28 cellular contexts compared by ENCODE assay signal in the genomic region with DNA sequence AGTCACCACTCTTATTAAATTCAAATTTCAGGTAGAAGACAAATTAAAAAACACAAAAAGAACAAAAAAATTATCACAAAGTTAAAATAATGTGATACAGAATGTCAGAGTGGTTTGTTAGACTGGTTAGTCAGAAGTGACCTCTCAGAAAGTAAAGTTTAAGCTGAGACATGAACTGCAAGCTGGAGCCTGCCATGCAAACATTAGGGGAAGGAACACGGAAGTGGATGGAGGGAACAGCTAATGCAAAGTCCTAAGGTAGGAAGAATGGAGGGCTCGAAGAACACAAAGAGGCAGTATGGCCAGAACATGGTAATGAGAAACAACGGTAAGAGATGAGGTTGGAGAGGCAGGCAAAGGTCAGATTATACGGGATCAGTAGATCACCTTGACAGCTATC.
"Had no signal": no experiment of that assay in that cellular context is flagged by ENCODE, and none has a peak within 500 bp of the region (broad histone marks: within the 10 kb centered on the region; RNA-seq: fewer than 3 reads in every experiment).

No MANE protein-coding gene starts in this region.

- H3K36me3 ChIP-seq: prostate gland, right atrium auricular region, suprapubic skin, transverse colon had no signal

- H3K4me3 ChIP-seq: gastroesophageal sphincter, heart left ventricle, hepatocyte, lung, prostate gland, right atrium auricular region, smooth muscle cell, suprapubic skin, transverse colon, upper lobe of right lung had no signal

- H3K4me3 Mint-ChIP-seq: dendritic cell treated with granulocyte-macrophage colony-stimulating factor and Interleukin-4, amounts not matched to agents 40 ng/mL and 50 ng/mL, for 4 days; endodermal cell; memory B cell; natural killer cell; neural crest cell; stimulated activated naive CD8-positive, alpha-beta T cell treated with anti-CD3 and anti-CD28 coated beads, Interleukin-15, amount 100 ng/mL, for 72 hours had no signal

- H3K27me3 Mint-ChIP-seq: dendritic cell treated with granulocyte-macrophage colony-stimulating factor and Interleukin-4, amounts not matched to agents 40 ng/mL and 50 ng/mL, for 4 days; memory B cell; stimulated activated naive CD8-positive, alpha-beta T cell treated with anti-CD3 and anti-CD28 coated beads, Interleukin-15, amount 100 ng/mL, for 72 hours had no signal

- H3K4me1 ChIP-seq: gastroesophageal sphincter, heart left ventricle, parathyroid adenoma, prostate gland, right atrium auricular region, suprapubic skin, transverse colon, upper lobe of right lung had no signal

- H3K27me3 ChIP-seq: gastroesophageal sphincter, heart left ventricle, hepatocyte, neutrophil, right atrium auricular region, suprapubic skin, transverse colon, upper lobe of right lung had no signal

- H3K9me3 Mint-ChIP-seq: dendritic cell treated with granulocyte-macrophage colony-stimulating factor and Interleukin-4, amounts not matched to agents 40 ng/mL and 50 ng/mL, for 4 days; memory B cell; natural killer cell; neural crest cell; stimulated activated naive CD8-positive, alpha-beta T cell treated with anti-CD3 and anti-CD28 coated beads, Interleukin-15, amount 100 ng/mL, for 72 hours had no signal

- H3K9me3 ChIP-seq: gastroesophageal sphincter, heart left ventricle, neutrophil, prostate gland, right atrium auricular region, suprapubic skin, transverse colon, upper lobe of right lung had no signal

- DNase-seq: effector CD8-positive, alpha-beta T cell; endodermal cell; erythroblast; heart left ventricle; kidney; natural killer cell; stimulated activated CD4-positive, alpha-beta T cell treated with anti-CD3 and anti-CD28 coated beads, Interleukin-12 subunit alpha, Interleukin-12 subunit beta, amount 100 ng/mL, for 4 hours; stimulated activated CD4-positive, alpha-beta T cell treated with anti-CD3 and anti-CD28 coated beads, Interleukin-1b, Interleukin-23, amount 100 ng/mL, for 48 hours; stimulated activated CD4-positive, alpha-beta T cell treated with anti-CD3 and anti-CD28 coated beads, Interleukin-4, amount 100 ng/mL, for 1 hour; stimulated activated CD8-positive, alpha-beta memory T cell treated with anti-CD3 and anti-CD28 coated beads, Interleukin-4, amount 100 ng/mL, for 48 hours; stimulated activated naive CD4-positive, alpha-beta T cell; stimulated activated naive CD8-positive, alpha-beta T cell treated with anti-CD3 and anti-CD28 coated beads, Interleukin-15, amount 100 ng/mL, for 72 hours; transverse colon; upper lobe of right lung had no signal

- H3K27ac Mint-ChIP-seq: dendritic cell treated with granulocyte-macrophage colony-stimulating factor and Interleukin-4, amounts not matched to agents 40 ng/mL and 50 ng/mL, for 4 days; endodermal cell; memory B cell; natural killer cell; stimulated activated naive CD8-positive, alpha-beta T cell treated with anti-CD3 and anti-CD28 coated beads, Interleukin-15, amount 100 ng/mL, for 72 hours had no signal

- H3K4me1 Mint-ChIP-seq: memory B cell; natural killer cell; neural crest cell; stimulated activated naive CD8-positive, alpha-beta T cell treated with anti-CD3 and anti-CD28 coated beads, Interleukin-15, amount 100 ng/mL, for 72 hours had no signal

- H3K27ac ChIP-seq: gastroesophageal sphincter, heart left ventricle, hepatocyte, neutrophil, parathyroid adenoma, prostate gland, right atrium auricular region, suprapubic skin, transverse colon, upper lobe of right lung had no signal

- ATAC-seq: gastroesophageal sphincter; heart left ventricle; left lobe of liver; natural killer cell; sciatic nerve; stimulated activated naive CD8-positive, alpha-beta T cell treated with anti-CD3 and anti-CD28 coated beads, Interleukin-15, amount 100 ng/mL, for 72 hours; upper lobe of right lung had no signal
